28 cellular contexts compared by ENCODE assay signal in genomic region chr2:179528576-179529069, GRCh38.
"Had no signal": no experiment of that assay in that cellular context is flagged by ENCODE, and none has a peak within 500 bp of the region (broad histone marks: within the 10 kb centered on the region; RNA-seq: fewer than 3 reads in every experiment).

No MANE protein-coding gene starts in this region.

- H3K27me3 ChIP-seq: esophagus muscularis mucosa, foreskin keratinocyte, ovary, stomach, thyroid gland had no signal

- H3K36me3 ChIP-seq: esophagus muscularis mucosa, lower lobe of right lung, ovary, stomach, thyroid gland had no signal

- H3K27ac ChIP-seq: coronary artery, esophagus muscularis mucosa, foreskin keratinocyte, lower lobe of right lung, ovary, psoas muscle, stomach, thyroid gland had no signal

- DNase-seq: dermis blood vessel endothelial cell; effector memory CD4-positive, alpha-beta T cell; foreskin keratinocyte; hypothalamus; immature natural killer cell; islet precursor cell; kidney glomerular epithelial cell; left colon; left ventricle myocardium superior; lower lobe of right lung; naive thymus-derived CD8-positive, alpha-beta T cell; nephron progenitor cell; nucleus accumbens; ovary; posterior cingulate gyrus; psoas muscle; right cardiac atrium; small intestine; stimulated activated CD4-positive, alpha-beta T cell treated with anti-CD3 and anti-CD28 coated beads, Interleukin-12 subunit alpha, Interleukin-12 subunit beta, amount 100 ng/mL, for 4 hours; stimulated activated CD4-positive, alpha-beta T cell treated with anti-CD3 and anti-CD28 coated beads, Interleukin-1b, Interleukin-23, amount 100 ng/mL, for 48 hours; stimulated activated CD4-positive, alpha-beta T cell treated with anti-CD3 and anti-CD28 coated beads, Interleukin-4, amount 100 ng/mL, for 1 hour; stimulated activated CD8-positive, alpha-beta memory T cell treated with anti-CD3 and anti-CD28 coated beads, Interleukin-4, amount 100 ng/mL, for 48 hours; stimulated activated naive CD4-positive, alpha-beta T cell treated with Interleukin-2 at 50 U/mL for 16 hours; stomach; thyroid gland; trophoblast cell had no signal

- FAIRE-seq: small intestine had no signal

- H3K4me1 ChIP-seq: esophagus muscularis mucosa, foreskin keratinocyte, lower lobe of right lung, stomach, thyroid gland had no signal

- H3K9me3 ChIP-seq: esophagus muscularis mucosa, lower lobe of right lung, ovary, psoas muscle, stomach, thyroid gland had no signal

- H3K4me3 ChIP-seq: coronary artery, esophagus muscularis mucosa, lower lobe of right lung, ovary, psoas muscle, stomach, thyroid gland had no signal

- ATAC-seq: foreskin keratinocyte; left colon; left ventricle myocardium superior; lower lobe of right lung; naive thymus-derived CD8-positive, alpha-beta T cell; right cardiac atrium had no signal
